ENCODE assay signal across 35 cellular contexts in genomic region chr4:98961770-98962169, GRCh38.
"Had no signal": no experiment of that assay in that cellular context is flagged by ENCODE, and none has a peak within 500 bp of the region (broad histone marks: within the 10 kb centered on the region; RNA-seq: fewer than 3 reads in every experiment).

No MANE protein-coding gene starts in this region.

- DNase-seq: Karpas-422, Kasumi-1, KBM-7, KG1, MG63, MM.1S, MV-4-11, NCI-H1048, NCI-H1092, NCI-H1092 treated with DMSO at 0.1 percent for 48 hours, NCI-H1105, NCI-H1105 treated with DMSO at 0.1 percent for 48 hours, NCI-H1417, NCI-H1417 treated with DMSO at 0.1 percent for 48 hours, NCI-H1436, NCI-H1436 treated with DMSO at 0.1 percent for 48 hours, NCI-H146, NCI-H1694, NCI-H1694 treated with DMSO at 0.1 percent for 48 hours, NCI-H187, NCI-H187 treated with DMSO at 0.1 percent for 48 hours, NCI-H1930, NCI-H2029, NCI-H2029 treated with DMSO at 0.1 percent for 48 hours, NCI-H2081, NCI-H2081 treated with DMSO at 0.1 percent for 48 hours, NCI-H2107, NCI-H2171, NCI-H2171 treated with DMSO at 0.1 percent for 48 hours, NCI-H2227 treated with DMSO at 0.1 percent for 48 hours, NCI-H226, NCI-H345, NCI-H446, NCI-H446 treated with DMSO at 0.1 percent for 48 hours had no signal

- H3K9ac ChIP-seq: KMS-11 had no signal

- H3K4me3 ChIP-seq: MG63 had no signal

- H3K36me3 ChIP-seq: MG63 had no signal

- H3K9me3 ChIP-seq: MG63 had no signal

- H3K27ac ChIP-seq: KMS-11 had no signal

- H3K4me2 ChIP-seq: KMS-11 had no signal

- H3K27me3 ChIP-seq: MG63 had no signal
